In the genomic region with DNA sequence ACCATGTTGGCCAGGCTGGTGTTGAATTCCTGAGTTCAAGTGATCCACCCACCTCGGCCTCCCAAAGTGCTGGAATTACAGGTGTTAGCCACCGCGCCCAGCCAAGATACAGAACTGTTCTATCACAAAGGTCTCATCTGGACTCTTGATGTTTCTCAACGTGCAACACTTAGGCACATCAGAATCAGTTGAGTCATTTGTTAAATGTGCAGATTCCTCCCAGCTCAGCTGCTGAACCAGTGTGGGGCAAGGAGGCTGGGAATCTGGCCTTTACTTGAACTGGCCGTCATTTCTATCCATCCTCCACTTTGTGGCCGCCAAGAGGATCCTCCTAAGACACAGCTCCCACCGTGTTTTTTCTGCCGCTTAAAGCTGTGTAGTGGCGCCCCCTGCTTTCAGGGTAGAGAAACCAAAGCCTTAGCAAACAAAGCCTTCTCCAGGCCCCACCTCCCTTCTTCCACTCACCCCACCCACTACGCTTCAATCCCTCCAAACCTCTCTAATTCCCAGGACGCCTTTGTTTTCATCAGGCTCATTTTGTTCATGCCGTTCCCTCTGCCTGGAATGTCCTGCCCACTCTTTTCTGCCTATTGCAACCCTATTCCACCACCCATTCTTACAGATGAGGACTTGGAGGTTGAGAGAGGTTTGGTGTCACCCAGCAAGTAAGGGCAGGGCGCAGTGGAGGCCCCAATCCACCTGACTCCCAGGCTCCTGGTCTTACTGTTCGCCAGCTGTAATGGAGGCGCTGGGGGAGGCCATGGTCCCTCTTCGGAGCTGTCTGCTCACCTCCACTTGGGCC, we compare ENCODE assay signal across 1 cellular context.
TF ChIP-seq lines count a peak whose summit lies in the region.

No MANE protein-coding gene starts in this region.

TF ChIP-seq in IMR-90, 13 proteins besides CTCF, POLR2A, EP300 and RAD21:
- TF ChIP-seq SMC3 (IDR thresholded peaks at IDR 0.05; ENCODE audit: low read depth, low read length) (peak; percentile 58), MAFK (IDR thresholded peaks at IDR 0.05; ENCODE audit: low read depth, low read length) (no peak)
